ENCODE assay signal across 1 cellular context in genomic region chr3:109005443-109005842, GRCh38.
TF ChIP-seq lines count a peak whose summit lies in the region.

No MANE protein-coding gene starts in this region.

TF ChIP-seq in WTC11, 78 proteins besides CTCF, POLR2A, EP300 and RAD21 (continued from another document):
- TF ChIP-seq AFF4 (CRISPR knock-in tag; IDR thresholded peaks at IDR 0.05; ENCODE audit: borderline replicate concordance), result no peak
- TF ChIP-seq OVOL2 (CRISPR knock-in tag; IDR thresholded peaks at IDR 0.05; ENCODE audit: borderline replicate concordance), result no peak
- TF ChIP-seq ZNF512 (CRISPR knock-in tag; IDR thresholded peaks at IDR 0.05; ENCODE audit: borderline replicate concordance), result no peak
- no peak for TF ChIP-seq ARID4B (CRISPR knock-in tag; IDR thresholded peaks at IDR 0.05; ENCODE audit: borderline replicate concordance)
- TF ChIP-seq E2F4 (CRISPR knock-in tag; IDR thresholded peaks at IDR 0.05; ENCODE audit: borderline replicate concordance, low read depth), result no peak
- no peak for TF ChIP-seq ZBTB43 (CRISPR knock-in tag; IDR thresholded peaks at IDR 0.05)
- no peak for TF ChIP-seq FOXP4 (CRISPR knock-in tag; IDR thresholded peaks at IDR 0.05)
- TF ChIP-seq TCF7 (CRISPR knock-in tag; IDR thresholded peaks at IDR 0.05; ENCODE audit: low read depth), result no peak
- TF ChIP-seq USF2 (CRISPR knock-in tag; IDR thresholded peaks at IDR 0.05), result no peak
- TF ChIP-seq ZNF219 (CRISPR knock-in tag; IDR thresholded peaks at IDR 0.05; ENCODE audit: borderline replicate concordance), result no peak
- TF ChIP-seq IRF2 (CRISPR knock-in tag; IDR thresholded peaks at IDR 0.05; ENCODE audit: borderline replicate concordance, low read depth), result no peak
- TF ChIP-seq PRRX2 (CRISPR knock-in tag; IDR thresholded peaks at IDR 0.05), result no peak
- no peak for TF ChIP-seq E2F5 (CRISPR knock-in tag; IDR thresholded peaks at IDR 0.05)
